Comparison of ENCODE assay signal across 3 cellular contexts in genomic region chr17:19125289-19125688, GRCh38. TPM values are rescaled to one million over a fixed set of nuclear protein-coding genes. Genes with fewer than 3 reads are reported as not detected.
"Had no signal": no experiment of that assay in that cellular context is flagged by ENCODE, and none has a peak within 500 bp of the region (broad histone marks: within the 10 kb centered on the region; RNA-seq: fewer than 3 reads in every experiment).

No MANE protein-coding gene starts in this region.

RNA-seq across cellular contexts. Expression of gene GRAPL, which starts 2.1 kb away (rescaled TPM):
- total RNA-seq: ascending aorta had no signal
- polyA plus RNA-seq: cardiac muscle cell, fibroblast of lung had no signal
